Comparison of ENCODE assay signal across 19 cellular contexts in the genomic region with DNA sequence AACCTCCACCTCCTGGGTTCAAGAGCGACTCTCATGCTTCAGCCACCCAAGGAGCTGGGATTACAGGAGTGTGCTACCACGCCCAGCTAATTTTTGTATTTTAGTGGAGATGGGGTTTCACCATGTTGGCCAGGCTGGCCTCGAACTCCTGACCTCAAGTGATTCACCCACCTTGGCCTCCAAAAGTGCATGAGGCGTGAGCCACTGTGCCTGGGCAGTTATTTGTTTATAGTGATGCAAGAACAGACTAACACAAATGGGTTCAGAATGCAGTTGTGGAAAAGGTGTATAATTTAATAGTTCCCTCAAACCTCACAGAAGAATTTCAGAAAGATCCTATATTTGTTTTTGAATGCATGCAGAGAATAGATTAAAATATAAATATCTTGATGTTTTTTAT.
A peak's percentile ranks its signal among the peaks of the same experiment; 100 is the strongest.
DNase-seq lines count a peak whose midpoint lies in the region; ATAC-seq and TF ChIP-seq lines count a peak whose summit lies in the region.
"Had no signal": no experiment of that assay in that cellular context is flagged by ENCODE, and none has a peak within 500 bp of the region (broad histone marks: within the 10 kb centered on the region; RNA-seq: fewer than 3 reads in every experiment).

No MANE protein-coding gene starts in this region.

- peak; percentile 46 for ATAC-seq in stimulated activated effector memory CD8-positive, alpha-beta T cell treated with anti-CD3 and anti-CD28 coated beads, Interleukin-12 subunit alpha, Interleukin-12 subunit beta, amount 100 ng/mL, for 72 hours
- ATAC-seq: Panc1 had no signal

- DNase-seq in HCEC 1CT, result peak; percentile 3
- DNase-seq in RPMI7951 (ENCODE audit: low read depth), result peak; percentile 12
- DNase-seq in fibroblast of mammary gland (ENCODE audit: low read depth), result peak; percentile 38
- DNase-seq in stimulated activated effector memory CD8-positive, alpha-beta T cell treated with anti-CD3 and anti-CD28 coated beads, Interleukin-12 subunit alpha, Interleukin-12 subunit beta, amount 100 ng/mL, for 72 hours (ENCODE audit: low spot score in 2 of 2), result no peak
- no peak for DNase-seq in CD1c-positive myeloid dendritic cell (ENCODE audit: extremely low spot score)
- DNase-seq in epidermal melanocyte (ENCODE audit: insufficient read length, low spot score), result no peak
- DNase-seq in SIG-M5 treated with dmso at 0.1 percent for 504 hours (lab: John Stamatoyannopoulos, UW; ENCODE audit: unreplicated experiment), result no peak
- DNase-seq: C1 segment of cervical spinal cord; CD8-positive, alpha-beta memory T cell; GF-D8; H7; HFFc6; NCI-H1694; NCI-H2081; NCI-H2171; NCI-H524 treated with DMSO at 0.1 percent for 48 hours; NCI-H82; SJCRH30 had no signal

- H3K4me1 Mint-ChIP-seq in stimulated activated effector memory CD8-positive, alpha-beta T cell treated with anti-CD3 and anti-CD28 coated beads, Interleukin-12 subunit alpha, Interleukin-12 subunit beta, amount 100 ng/mL, for 72 hours, result peaks cover 14% of the 10 kb centered on the region

- no peaks in the 10 kb centered on the region for H3K36me3 Mint-ChIP-seq in stimulated activated effector memory CD8-positive, alpha-beta T cell treated with anti-CD3 and anti-CD28 coated beads, Interleukin-12 subunit alpha, Interleukin-12 subunit beta, amount 100 ng/mL, for 72 hours

- TF ChIP-seq CTCF in fibroblast of mammary gland (conservative IDR thresholded peaks at IDR 0.05; ENCODE audit: control insufficient read depth, insufficient read depth, low read depth, low read length), result no peak

- peaks cover 3% of the 10 kb centered on the region for H3K9me3 Mint-ChIP-seq in stimulated activated effector memory CD8-positive, alpha-beta T cell treated with anti-CD3 and anti-CD28 coated beads, Interleukin-12 subunit alpha, Interleukin-12 subunit beta, amount 100 ng/mL, for 72 hours
- H3K9me3 Mint-ChIP-seq: HFFc6 had no signal

- H3K4me3 ChIP-seq in fibroblast of mammary gland (ENCODE audit: control insufficient read depth, low read depth, low read length), result no peak overlapping the region
- H3K4me3 ChIP-seq: SJCRH30 had no signal

- H3K27ac Mint-ChIP-seq in stimulated activated effector memory CD8-positive, alpha-beta T cell treated with anti-CD3 and anti-CD28 coated beads, Interleukin-12 subunit alpha, Interleukin-12 subunit beta, amount 100 ng/mL, for 72 hours, result no peak overlapping the region
- H3K27ac Mint-ChIP-seq: CD8-positive, alpha-beta memory T cell; HFFc6 had no signal

- no peak overlapping the region for H3K4me3 Mint-ChIP-seq in stimulated activated effector memory CD8-positive, alpha-beta T cell treated with anti-CD3 and anti-CD28 coated beads, Interleukin-12 subunit alpha, Interleukin-12 subunit beta, amount 100 ng/mL, for 72 hours
- H3K4me3 Mint-ChIP-seq: CD8-positive, alpha-beta memory T cell; HFFc6 had no signal

Comparison
In these comparisons a context has a peak if more than half of its experiments do, and no peak if none do; other contexts are left out.
1. DNase-seq: peak in HCEC 1CT (single experiment), RPMI7951 (single experiment) and fibroblast of mammary gland (single experiment); none in stimulated activated effector memory CD8-positive, alpha-beta T cell treated with anti-CD3 and anti-CD28 coated beads, Interleukin-12 subunit alpha, Interleukin-12 subunit beta, amount 100 ng/mL, for 72 hours (0 of 2), CD1c-positive myeloid dendritic cell (single experiment), epidermal melanocyte (single experiment) and SIG-M5 treated with dmso at 0.1 percent for 504 hours (single experiment).